8 cellular contexts compared by ENCODE assay signal in genomic region chr17:81221842-81222619, GRCh38. TPM values are rescaled to one million over a fixed set of nuclear protein-coding genes. Genes with fewer than 3 reads are reported as not detected.
DNase-seq lines count a peak whose midpoint lies in the region; ATAC-seq and TF ChIP-seq lines count a peak whose summit lies in the region.

No MANE protein-coding gene starts in this region.

- ATAC-seq in HG02938 (IDR thresholded peaks at IDR 0.05; ENCODE audit: unreplicated experiment) = no peak
- no peak for ATAC-seq in HG02970 (IDR thresholded peaks at IDR 0.05; ENCODE audit: low FRiP score, unreplicated experiment)

- H4K20me1 ChIP-seq in neural progenitor cell (ENCODE audit: low read depth) = peaks cover 30% of the 10 kb centered on the region

- intact Hi-C loops in CD14-positive monocyte (cut with micrococcal nuclease) = loop anchor here (2.0 to 10.0 kb wide), 3 partner anchors 17 to 187 kb away; partner anchors contain the start of genes BAIAP2 (in 1 of the 2), NDUFAF8 (in 1 of the 2) and TEPSIN (in 1 of the 2)

- H3K4me1 ChIP-seq in endocrine pancreas (ENCODE audit: control insufficient read depth, insufficient read depth, low read length) (no peaks in the 10 kb centered on the region), neural progenitor cell (peaks cover 17% of the 10 kb centered on the region)

- H3K27me3 ChIP-seq in MG63 = no peaks in the 10 kb centered on the region
- no peaks in the 10 kb centered on the region for H3K27me3 ChIP-seq in endocrine pancreas (ENCODE audit: control insufficient read depth, insufficient read depth, low read length)
- H3K27me3 ChIP-seq in neural progenitor cell = peaks cover 12% of the 10 kb centered on the region

- H3K36me3 ChIP-seq in MG63 (no peaks in the 10 kb centered on the region), endocrine pancreas (ENCODE audit: control insufficient read depth, insufficient read depth, low read length) (no peaks in the 10 kb centered on the region), neural progenitor cell (no peaks in the 10 kb centered on the region)

- H3K4me3 Mint-ChIP-seq in CD14-positive monocyte (peak overlapping the region; percentile 58 to 65), neural progenitor cell (peak overlapping the region; percentile 87)

- H3K4me3 ChIP-seq in MG63 (peak overlapping the region; percentile 80), endocrine pancreas (ENCODE audit: control insufficient read depth, insufficient read depth, low read length) (no peak overlapping the region), neural progenitor cell (peak overlapping the region; percentile 88)

- no peak for TF ChIP-seq CTCF in CD14-positive monocyte (IDR thresholded peaks at IDR 0.05)
- TF ChIP-seq CTCF in neural progenitor cell (IDR thresholded peaks at IDR 0.05) = no peak

- H3K79me2 ChIP-seq in neural progenitor cell (ENCODE audit: low read depth) = peaks cover 27% of the 10 kb centered on the region

- H3K4me1 Mint-ChIP-seq in CD14-positive monocyte (peaks cover 22% of the 10 kb centered on the region), neural progenitor cell (peaks cover 16% of the 10 kb centered on the region)

- H3F3A ChIP-seq in neural progenitor cell (ENCODE audit: low read depth) = peaks cover 14% of the 10 kb centered on the region

- H2AFZ ChIP-seq in neural progenitor cell (replicated peaks) = no peak overlapping the region

- H3K9ac ChIP-seq in endocrine pancreas (ENCODE audit: control insufficient read depth, insufficient read depth, low read length) (peak overlapping the region; percentile 80), neural progenitor cell (peak overlapping the region; percentile 72)

- H3K27ac Mint-ChIP-seq in CD14-positive monocyte (peak overlapping the region in 1 of 7 donors; percentile 5), neural progenitor cell (no peak overlapping the region)

- DNase-seq in CD14-positive monocyte (ENCODE audit: low spot score) = no peak
- no peak for DNase-seq in MG63
- peak; percentile 52 for DNase-seq in neural progenitor cell (ENCODE audit: low spot score)
- no peak for DNase-seq in COLO668 (lab: John Stamatoyannopoulos, UW; ENCODE audit: unreplicated experiment)
- DNase-seq in dermis blood vessel endothelial cell = no peak

- no peak overlapping the region for H3K27ac ChIP-seq in neural progenitor cell

- H3K27me3 Mint-ChIP-seq in CD14-positive monocyte (ENCODE audit: low read depth in 3 of 3) (peaks cover 0 to 5% (median 3%) of the 10 kb centered on the region in 3 donors), neural progenitor cell (ENCODE audit: insufficient read depth, low read depth) (peaks cover 8% of the 10 kb centered on the region)

- H3K9me3 ChIP-seq in MG63 = 0 out of 2 replicates have a peak, but pooled peaks cover 1% of the 10 kb centered on the region
- no peaks in the 10 kb centered on the region for H3K9me3 ChIP-seq in endocrine pancreas (ENCODE audit: control insufficient read depth, low read length)
- no peaks in the 10 kb centered on the region for H3K9me3 ChIP-seq in neural progenitor cell (ENCODE audit: low read depth)

- H3K36me3 Mint-ChIP-seq in CD14-positive monocyte (peaks cover 10 to 21% of the 10 kb centered on the region in 2 donors), neural progenitor cell (peaks cover 6% of the 10 kb centered on the region)

- peak overlapping the region; percentile 90 for H3K4me2 ChIP-seq in neural progenitor cell

- no peaks in the 10 kb centered on the region for H3K9me3 Mint-ChIP-seq in CD14-positive monocyte
- H3K9me3 Mint-ChIP-seq in neural progenitor cell = peaks cover 11% of the 10 kb centered on the region

RNA-seq across cellular contexts. Expression of gene CEP131, which starts 0.7 kb away (rescaled TPM):
- 1 to 10 TPM in 1 of 2 donors, under 1 TPM in 1; 0.69 to 1.0 TPM for polyA plus RNA-seq in CD14-positive monocyte
- total RNA-seq in MG63 (2014; rRNA removed; shearing (Covaris generic); ENCODE audit: low replicate concordance) = 13.3 and 22.9 TPM in 2 replicates
- total RNA-seq in neural progenitor cell (ENCODE audit: low replicate concordance) (7.7 and 40.9 TPM in 2 replicates), dermis blood vessel endothelial cell (11.3 and 12.3 TPM in 2 replicates)

RNA-seq across cellular contexts. Expression of gene TEPSIN, which starts 16.8 kb away (rescaled TPM):
- 1 to 10 TPM; 3.4 to 4.5 TPM for polyA plus RNA-seq in CD14-positive monocyte
- 19.5 and 20.4 TPM in 2 replicates for total RNA-seq in MG63 (2014; rRNA removed; shearing (Covaris generic); ENCODE audit: low replicate concordance)
- 20.6 and 28.0 TPM in 2 replicates for total RNA-seq in neural progenitor cell (ENCODE audit: low replicate concordance)
- total RNA-seq in dermis blood vessel endothelial cell = 12.1 and 24.5 TPM in 2 replicates

RNA-seq across cellular contexts. Expression of gene NDUFAF8, which starts 17.1 kb away (rescaled TPM):
- polyA plus RNA-seq in CD14-positive monocyte = 10 to 100 TPM; 41.0 to 61.3 TPM
- total RNA-seq in MG63 (2014; rRNA removed; shearing (Covaris generic); ENCODE audit: low replicate concordance) = 63.1 and 163 TPM in 2 replicates
- 29.8 and 34.7 TPM in 2 replicates for total RNA-seq in neural progenitor cell (ENCODE audit: low replicate concordance)
- total RNA-seq in dermis blood vessel endothelial cell = 18.4 and 26.9 TPM in 2 replicates

RNA-seq across cellular contexts. Expression of gene AATK, which starts 56.0 kb away (rescaled TPM):
- polyA plus RNA-seq in CD14-positive monocyte = 1 to 10 TPM in 1 of 2 donors, under 1 TPM in 1; 0.93 to 2.0 TPM
- 0.16 TPM in 1 of 2 replicates, not detected in the other for total RNA-seq in MG63 (2014; rRNA removed; shearing (Covaris generic); ENCODE audit: low replicate concordance)
- total RNA-seq in neural progenitor cell (ENCODE audit: low replicate concordance) (0.32 and 4.4 TPM in 2 replicates), dermis blood vessel endothelial cell (4.0 and 4.1 TPM in 2 replicates)

RNA-seq across cellular contexts. Expression of gene PVALEF, which starts 56.7 kb away (rescaled TPM):
- polyA plus RNA-seq in CD14-positive monocyte = not detected
- not detected in 2 replicates for total RNA-seq in MG63 (2014; rRNA removed; shearing (Covaris generic); ENCODE audit: low replicate concordance)
- total RNA-seq in neural progenitor cell (ENCODE audit: low replicate concordance) (not detected in 2 replicates), dermis blood vessel endothelial cell (not detected in 2 replicates)
